In the genomic region with DNA sequence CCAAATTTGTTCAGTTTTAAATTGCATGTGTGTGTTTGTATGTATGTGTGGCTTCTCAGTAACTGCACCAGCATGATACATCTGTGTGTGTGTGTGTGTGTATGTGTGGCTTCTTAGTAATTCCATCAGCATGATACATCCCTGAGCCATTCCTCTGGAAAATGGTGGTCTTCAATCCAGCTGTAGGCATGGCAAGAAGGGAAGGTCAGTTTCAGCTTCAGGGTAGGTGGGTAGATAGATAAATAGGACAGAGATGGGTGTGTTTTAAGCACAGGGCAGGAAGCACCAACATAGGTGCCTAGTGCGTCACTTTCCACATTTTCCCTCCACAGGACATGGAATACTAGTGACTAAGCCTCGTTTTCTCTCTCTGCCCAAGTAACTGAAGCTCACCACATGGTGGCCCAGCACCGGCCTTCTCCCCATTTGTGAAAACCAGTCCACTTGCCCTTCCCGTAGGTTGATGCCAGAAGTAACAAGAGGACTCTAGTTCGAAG, we compare ENCODE assay signal across 25 cellular contexts.
DNase-seq lines count a peak whose midpoint lies in the region; ATAC-seq, FAIRE-seq and TF ChIP-seq lines count a peak whose summit lies in the region.
"Had no signal": no experiment of that assay in that cellular context is flagged by ENCODE, and none has a peak within 500 bp of the region (broad histone marks: within the 10 kb centered on the region; RNA-seq: fewer than 3 reads in every experiment).

No MANE protein-coding gene starts in this region.

- no peak overlapping the region for H2BK12ac ChIP-seq in trophoblast cell (ENCODE audit: low read length)

- H3K4me3 ChIP-seq in K562 (no peak overlapping the region), trophoblast cell (ENCODE audit: low read depth, low read length) (no peak overlapping the region), suprapubic skin (no peak overlapping the region)
- H3K4me3 ChIP-seq: adrenal gland; BLaER1 treated with 17β-estradiol and CSF1 and Interleukin-3, amounts not matched to agents 10 nM and 100 nM; dorsolateral prefrontal cortex; ovary; skin epidermis had no signal

- peak; percentile 35 for DNase-seq in EH (ENCODE audit: low read depth)
- DNase-seq in M059J (ENCODE audit: low read depth): peak; percentile 39
- no peak for DNase-seq in K562 (ENCODE audit: extremely low read depth in 1 of 4, low spot score in 3 of 4)
- peak; percentile 76 to 78 for DNase-seq in trophoblast cell
- DNase-seq in NCI-H2196 treated with DMSO at 0.1 percent for 48 hours (lab: John Stamatoyannopoulos, UW; ENCODE audit: unreplicated experiment): no peak
- DNase-seq in suprapubic skin (ENCODE audit: low spot score in 2 of 2): no peak
- no peak for DNase-seq in stimulated activated naive CD4-positive, alpha-beta T cell (lab: John Stamatoyannopoulos, UW)
- DNase-seq in activated CD4-positive, alpha-beta T cell treated with anti-CD3 and anti-CD28 coated beads, Interleukin-2, amount 50 U/mL, for 1 hour: no peak
- DNase-seq: activated CD4-positive, alpha-beta T cell treated with anti-CD3 and anti-CD28 coated beads for 36 hours; activated CD8-positive, alpha-beta T cell treated with anti-CD3 and anti-CD28 coated beads, Interleukin-2, amount 10 ng/mL, durations not matched to agents 7 days and 5 days; activated naive CD4-positive, alpha-beta T cell treated with anti-CD3 and anti-CD28 coated beads, Interleukin-2, amount 10 ng/mL, durations not matched to agents 7 days and 5 days; adrenal gland; dorsolateral prefrontal cortex; GF-D8; hippocampal formation; left cardiac atrium; NCI-H2029; NCI-H526 treated with DMSO at 0.1 percent for 48 hours; nephron progenitor cell; NK-92 treated with Interleukin-12 subunit alpha and Interleukin-12 subunit beta, amount 100 ng/mL, for 24 hours; ovary; SHP77; stimulated activated naive CD4-positive, alpha-beta T cell treated with Interleukin-2 at 50 U/mL for 16 hours had no signal

- no peaks in the 10 kb centered on the region for H3K27me3 ChIP-seq in K562 (ENCODE audit: control insufficient read depth in 2 of 2, insufficient read depth in 2 of 2, low read length in 2 of 2)
- H3K27me3 ChIP-seq in trophoblast cell (ENCODE audit: insufficient read depth, low read length): no peaks in the 10 kb centered on the region
- H3K27me3 ChIP-seq in suprapubic skin: no peaks in the 10 kb centered on the region
- H3K27me3 ChIP-seq: adrenal gland; BLaER1 treated with 17β-estradiol and CSF1 and Interleukin-3, amounts not matched to agents 10 nM and 100 nM; dorsolateral prefrontal cortex; ovary had no signal

- intact Hi-C loops in K562 (cut with micrococcal nuclease): no loop called here

- no peak overlapping the region for H3K23ac ChIP-seq in trophoblast cell (ENCODE audit: low read length)

- 81% methylated on average over 5 of the region's 5 CpGs for WGBS in K562 (ENCODE audit: insufficient coverage, low coverage, missing lambda C conversion rate)
- WGBS in trophoblast cell (ENCODE audit: extremely low coverage, insufficient coverage, insufficient read length): no CpG with 5 or more reads among the region's 5 CpGs
- WGBS in suprapubic skin: 78% methylated on average over 5 of the region's 5 CpGs

- H3K4me2 ChIP-seq in K562 (ENCODE audit: insufficient read depth, low read length): no peak overlapping the region; the same call in 1 of the 2 replicates
- H3K4me2 ChIP-seq in trophoblast cell (ENCODE audit: low read length): no peak overlapping the region
- H3K4me2 ChIP-seq: BLaER1 treated with 17β-estradiol and CSF1 and Interleukin-3, amounts not matched to agents 10 nM and 100 nM had no signal

- H3K9me3 ChIP-seq in K562 (replicated peaks; ENCODE audit: control insufficient read depth, insufficient read depth, low read depth, low read length): no peaks in the 10 kb centered on the region
- no peaks in the 10 kb centered on the region for H3K9me3 ChIP-seq in trophoblast cell (ENCODE audit: insufficient read depth, low read depth, low read length)
- no peaks in the 10 kb centered on the region for H3K9me3 ChIP-seq in suprapubic skin
- H3K9me3 ChIP-seq: adrenal gland, ovary had no signal

- no peak overlapping the region for H3K18ac ChIP-seq in trophoblast cell (ENCODE audit: low read length)

- H2AK5ac ChIP-seq in trophoblast cell (ENCODE audit: low read length): no peak overlapping the region

- peaks cover 70% of the 10 kb centered on the region for H3K79me2 ChIP-seq in K562 (ENCODE audit: control insufficient read depth, insufficient read depth, low read length)
- peaks cover 8% of the 10 kb centered on the region for H3K79me2 ChIP-seq in trophoblast cell (ENCODE audit: control insufficient read depth, insufficient read depth, low read length, poor library complexity)

- H4K20me1 ChIP-seq in K562 (replicated peaks; ENCODE audit: control insufficient read depth, insufficient read depth, low read length): no peaks in the 10 kb centered on the region; the same call in 1 of the 2 replicates

- H3K27ac ChIP-seq in K562 (ENCODE audit: extremely low read depth, low read depth, low read length): no peak overlapping the region
- H3K27ac ChIP-seq in trophoblast cell (ENCODE audit: low read depth, low read length): no peak overlapping the region
- no peak overlapping the region for H3K27ac ChIP-seq in suprapubic skin
- H3K27ac ChIP-seq: adrenal gland; BLaER1 treated with 17β-estradiol and CSF1 and Interleukin-3, amounts not matched to agents 10 nM and 100 nM; dorsolateral prefrontal cortex; ovary; skin epidermis had no signal

- no peak for TF ChIP-seq RAD21 in K562 (CRISPR knock-in tag; conservative IDR thresholded peaks at IDR 0.05 in 1 of 2, IDR thresholded peaks at IDR 0.05 in 1 of 2)

- no peak for TF ChIP-seq EP300 in K562 (IDR thresholded peaks at IDR 0.05; ENCODE audit: low read length)
- no peak for TF ChIP-seq EP300 in suprapubic skin (IDR thresholded peaks at IDR 0.05)

- H2BK120ac ChIP-seq in trophoblast cell (ENCODE audit: insufficient read depth, low read length, poor library complexity): no peak overlapping the region

- peaks cover 3% of the 10 kb centered on the region for H3K9me1 ChIP-seq in K562 (ENCODE audit: control insufficient read depth, insufficient read depth, low read length)

- POLR2A ChIA-PET in K562 (lab: Yijun Ruan, JAX): interaction anchor here (0.8 kb wide), 1 partner anchor 10 kb away, joined by 3 read pairs; no protein-coding TSS in a partner anchor

- peak; percentile 23 for ATAC-seq in K562
- ATAC-seq: activated CD4-positive, alpha-beta T cell treated with anti-CD3 and anti-CD28 coated beads for 36 hours; activated CD8-positive, alpha-beta T cell treated with anti-CD3 and anti-CD28 coated beads, Interleukin-2, amount 10 ng/mL, durations not matched to agents 7 days and 5 days; left cardiac atrium had no signal

- TF ChIP-seq CTCF in K562 (IDR thresholded peaks at IDR 0.05 in 2 of 3, conservative IDR thresholded peaks at IDR 0.05 in 1 of 3; ENCODE audit: insufficient read depth in 2 of 3, low read depth in 1 of 3, low read length in 3 of 3) (no peak), suprapubic skin (IDR thresholded peaks at IDR 0.05) (no peak)

- H3K4ac ChIP-seq in trophoblast cell (ENCODE audit: low read depth, low read length): no peak overlapping the region

- TF ChIP-seq POLR2A in K562 (conservative IDR thresholded peaks at IDR 0.05) (no peak), suprapubic skin (IDR thresholded peaks at IDR 0.05) (no peak)

- H3K14ac ChIP-seq in trophoblast cell (ENCODE audit: low read length): no peak overlapping the region

- in situ Hi-C loops in K562 (cut with MboI): no loop called here

- H3K36me3 ChIP-seq in K562 (ENCODE audit: control insufficient read depth, insufficient read depth, low read length) (no peaks in the 10 kb centered on the region; the same call in 2 of the 3 replicates), trophoblast cell (ENCODE audit: control insufficient read depth in 1 of 2, insufficient read depth in 2 of 2, low read length in 2 of 2) (peaks cover 0 to 7% of the 10 kb centered on the region in 2 experiments), suprapubic skin (no peaks in the 10 kb centered on the region)
- H3K36me3 ChIP-seq: adrenal gland, ovary had no signal

- CTCF ChIA-PET in K562 (lab: Yijun Ruan, JAX; ENCODE audit: low intra/inter-chr PET ratio): no interaction called here

- no peak overlapping the region for H4K12ac ChIP-seq in trophoblast cell (ENCODE audit: low read depth, low read length)

- peaks cover 3 to 4% of the 10 kb centered on the region in 2 experiments; a peak in 4 of 5 replicates for H3K4me1 ChIP-seq in K562 (replicated peaks in 1 of 2; ENCODE audit: control insufficient read depth in 2 of 2, insufficient read depth in 2 of 2, low read length in 2 of 2)
- H3K4me1 ChIP-seq in trophoblast cell (ENCODE audit: control insufficient read depth in 1 of 2, insufficient read depth in 2 of 2, low read length in 2 of 2): peaks cover 4 to 11% of the 10 kb centered on the region in 2 experiments
- peaks cover 8% of the 10 kb centered on the region for H3K4me1 ChIP-seq in suprapubic skin
- H3K4me1 ChIP-seq: adrenal gland had no signal

- H3K9ac ChIP-seq in K562 (ENCODE audit: insufficient read depth in 1 of 2, low read depth in 2 of 2, low read length in 2 of 2) (no peak overlapping the region), trophoblast cell (ENCODE audit: low read length) (no peak overlapping the region)
- H3K9ac ChIP-seq: BLaER1 treated with 17β-estradiol and CSF1 and Interleukin-3, amounts not matched to agents 10 nM and 100 nM had no signal

- peak; percentile 71 for FAIRE-seq in K562 (lab: Jason Lieb, UNC)

- H4K91ac ChIP-seq in trophoblast cell (ENCODE audit: low read depth, low read length): no peak overlapping the region

- no peak overlapping the region for H2BK5ac ChIP-seq in trophoblast cell (ENCODE audit: low read depth, low read length, poor library complexity)

- no peak overlapping the region for H4K8ac ChIP-seq in trophoblast cell (ENCODE audit: low read depth, low read length)

- peaks cover 2% of the 10 kb centered on the region for H3K79me1 ChIP-seq in trophoblast cell (ENCODE audit: low read length)

- no TSS peak for BruUV-seq in K562 (replicated peaks; lab: Mats Ljungman, UMichigan)

- H2AFZ ChIP-seq in K562 (ENCODE audit: low read depth, low read length): no peak overlapping the region
- no peak overlapping the region for H2AFZ ChIP-seq in trophoblast cell (ENCODE audit: insufficient read depth, low read length, poor library complexity)

TF ChIP-seq in K562, 482 proteins besides CTCF, POLR2A, EP300 and RAD21 (continues in another document):
- no peak for TF ChIP-seq E2F3 (CRISPR knock-in tag; IDR thresholded peaks at IDR 0.05)
- no peak for TF ChIP-seq ZNF282 (CRISPR knock-in tag; IDR thresholded peaks at IDR 0.05)
- TF ChIP-seq ATF3 (IDR thresholded peaks at IDR 0.05): 0 out of 2 replicates have a peak, but pooled peaks have one; percentile 4
- TF ChIP-seq ATF3 (CRISPR knock-in tag; conservative IDR thresholded peaks at IDR 0.05): no peak

Comparison
In these comparisons a context has a peak if more than half of its experiments do, and no peak if none do; other contexts are left out.
1. DNase-seq: peak in EH (single experiment), M059J (single experiment) and trophoblast cell (2 of 2); none in K562 (0 of 4), NCI-H2196 treated with DMSO at 0.1 percent for 48 hours (single experiment), suprapubic skin (0 of 2), stimulated activated naive CD4-positive, alpha-beta T cell (0 of 6) and activated CD4-positive, alpha-beta T cell treated with anti-CD3 and anti-CD28 coated beads, Interleukin-2, amount 50 U/mL, for 1 hour (single experiment).